In the genomic region with DNA sequence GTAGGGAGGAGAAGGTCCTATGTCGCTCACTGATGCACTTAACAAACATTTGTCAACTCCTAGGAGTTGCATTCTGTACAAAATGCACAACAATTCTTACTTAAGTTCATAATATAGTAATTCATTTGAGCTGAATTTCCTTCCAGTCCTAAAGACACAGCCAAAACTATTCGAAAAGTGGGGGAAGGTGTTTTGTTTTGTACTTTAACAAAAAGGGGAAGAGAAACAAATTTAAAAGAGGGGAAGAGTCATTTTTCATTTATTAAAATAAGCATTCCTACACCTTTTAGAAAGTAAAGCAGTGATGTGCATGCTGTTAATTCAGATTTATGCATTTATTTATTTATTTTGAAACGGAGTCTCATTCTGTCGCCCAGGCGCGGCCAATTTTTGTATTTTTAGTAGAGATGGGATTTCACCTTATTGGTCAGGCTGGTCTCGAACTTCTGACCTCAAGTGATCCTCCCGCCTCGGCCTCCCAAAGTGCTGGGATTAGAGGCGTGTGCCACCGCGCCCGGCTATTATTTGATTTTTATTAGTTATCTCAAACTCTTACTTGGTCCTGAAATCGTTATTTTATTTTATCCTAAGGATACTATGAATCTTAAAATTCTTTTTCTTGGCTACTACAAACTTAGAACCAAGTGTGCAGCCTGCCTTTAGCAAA, we compare ENCODE assay signal across 11 cellular contexts. TPM values are rescaled to one million over a fixed set of nuclear protein-coding genes. Genes with fewer than 3 reads are reported as not detected.
A peak's percentile ranks its signal among the peaks of the same experiment; 100 is the strongest.
DNase-seq lines count a peak whose midpoint lies in the region; ATAC-seq, FAIRE-seq and TF ChIP-seq lines count a peak whose summit lies in the region.
"Had no signal": no experiment of that assay in that cellular context is flagged by ENCODE, and none has a peak within 500 bp of the region (broad histone marks: within the 10 kb centered on the region; RNA-seq: fewer than 3 reads in every experiment).

No MANE protein-coding gene starts in this region.

- no peaks in the 10 kb centered on the region for H3K9me3 ChIP-seq in CD8-positive, alpha-beta memory T cell (ENCODE audit: low read length)
- H3K9me3 ChIP-seq in Karpas-422 (ENCODE audit: low read length) (no peaks in the 10 kb centered on the region), mammary epithelial cell (replicated peaks; ENCODE audit: insufficient read depth, low read length) (no peaks in the 10 kb centered on the region), testis (no peaks in the 10 kb centered on the region)
- H3K9me3 ChIP-seq: uterus had no signal

- no peak for FAIRE-seq in H54 (lab: Jason Lieb, UNC)

- H3K27ac Mint-ChIP-seq in CD8-positive, alpha-beta memory T cell = peak overlapping the region in 6 of 8 donors; percentile 91 to 99 (median 99)
- no peak overlapping the region for H3K27ac Mint-ChIP-seq in nephron progenitor cell

- H3K9me2 ChIP-seq in Karpas-422 (replicated peaks; ENCODE audit: insufficient read depth, low read length) = no peaks in the 10 kb centered on the region; the same call in 1 of the 2 replicates

- H3K36me3 ChIP-seq in CD8-positive, alpha-beta memory T cell (ENCODE audit: insufficient read depth, low read length) = no peaks in the 10 kb centered on the region
- no peaks in the 10 kb centered on the region for H3K36me3 ChIP-seq in Karpas-422 (ENCODE audit: insufficient read depth, low read length)
- peaks cover 2% of the 10 kb centered on the region for H3K36me3 ChIP-seq in mammary epithelial cell (ENCODE audit: insufficient read depth, low read length)
- H3K36me3 ChIP-seq in testis (ENCODE audit: low read depth, missing control alignments) = no peaks in the 10 kb centered on the region
- H3K36me3 ChIP-seq: uterus had no signal

- dilution Hi-C loops in mammary epithelial cell (cut with HindIII; ENCODE audit: low sequenced_read_pairs) = no loop called here

- peaks cover 28% of the 10 kb centered on the region for H3K4me1 ChIP-seq in CD8-positive, alpha-beta memory T cell (ENCODE audit: insufficient read depth, low read length)
- H3K4me1 ChIP-seq in Karpas-422 (ENCODE audit: low read length) = peaks cover 19% of the 10 kb centered on the region
- H3K4me1 ChIP-seq in mammary epithelial cell (ENCODE audit: insufficient read depth, low read length) = peaks cover 10% of the 10 kb centered on the region
- peaks cover 8% of the 10 kb centered on the region for H3K4me1 ChIP-seq in testis

- H3K4me3 ChIP-seq in CD8-positive, alpha-beta memory T cell (ENCODE audit: low read length) = no peak overlapping the region
- H3K4me3 ChIP-seq in Karpas-422 (ENCODE audit: low read length) (peak overlapping the region; percentile 89), mammary epithelial cell (replicated peaks in 1 of 3; ENCODE audit: insufficient read depth in 1 of 3, low read depth in 2 of 3, low read length in 3 of 3) (peak overlapping the region in 2 of 3 experiments; percentile 67 to 83), testis (no peak overlapping the region)

- CTCF ChIA-PET in CD8-positive, alpha-beta memory T cell (lab: Charles Lee) = interaction anchor here (0.8 kb wide), 1 partner anchor 50 kb away, joined by 3 read pairs; no protein-coding TSS in a partner anchor
- CTCF ChIA-PET in mammary epithelial cell (lab: Charles Lee; ENCODE audit: low non-redundant PET) = no interaction called here

- no TSS peak for BruUV-seq in mammary epithelial cell (replicated peaks; lab: Mats Ljungman, UMichigan)

- H2AFZ ChIP-seq in Karpas-422 (ENCODE audit: low read length) = peak overlapping the region; percentile 96; the same call in 1 of the 2 replicates
- peak overlapping the region; percentile 92 for H2AFZ ChIP-seq in mammary epithelial cell (ENCODE audit: low read depth, low read length)

- H3K27me3 Mint-ChIP-seq in CD8-positive, alpha-beta memory T cell = peaks cover 0 to 2% of the 10 kb centered on the region in 2 donors
- H3K27me3 Mint-ChIP-seq in nephron progenitor cell (ENCODE audit: low read depth, poor library complexity) = no peaks in the 10 kb centered on the region

- H3K27me3 ChIP-seq in CD8-positive, alpha-beta memory T cell (ENCODE audit: insufficient read depth, low read length, poor library complexity, severe bottlenecking) = no peaks in the 10 kb centered on the region
- H3K27me3 ChIP-seq in Karpas-422 (ENCODE audit: low read length) = no peaks in the 10 kb centered on the region
- H3K27me3 ChIP-seq in mammary epithelial cell (ENCODE audit: insufficient read depth, low read length) = no peaks in the 10 kb centered on the region
- no peaks in the 10 kb centered on the region for H3K27me3 ChIP-seq in testis
- H3K27me3 ChIP-seq: uterus had no signal

- POLR2A ChIA-PET in CD8-positive, alpha-beta memory T cell (lab: Charles Lee) = interaction anchor here (0.6 to 1.8 kb wide), 3 partner anchors 31 to 202 kb away, joined by 3 to 9 read pairs (median 3); partner anchors contain the start of gene SVIP

- peak overlapping the region; percentile 93 for H3K27ac ChIP-seq in CD8-positive, alpha-beta memory T cell (ENCODE audit: low read depth, low read length)
- H3K27ac ChIP-seq in Karpas-422 (ENCODE audit: low read length) (no peak overlapping the region), mammary epithelial cell (ENCODE audit: insufficient read depth, low read depth, low read length) (peak overlapping the region; percentile 77), testis (peak overlapping the region in 1 of 2 donors; percentile 86)

- TF ChIP-seq POLR2A in H54 (IDR thresholded peaks at IDR 0.05; ENCODE audit: low read depth, low read length) (no peak), testis (IDR thresholded peaks at IDR 0.05) (no peak)

- H3K4me1 Mint-ChIP-seq in CD8-positive, alpha-beta memory T cell = peaks cover 35 to 45% (median 41%) of the 10 kb centered on the region in 3 donors
- H3K4me1 Mint-ChIP-seq in nephron progenitor cell = peaks cover 38% of the 10 kb centered on the region

- in situ Hi-C loops in mammary epithelial cell (cut with MboI; ENCODE audit: low sequenced_read_pairs in 2 of 2) = no loop called here

- no peak for TF ChIP-seq CTCF in mammary epithelial cell (conservative IDR thresholded peaks at IDR 0.05 in 1 of 2, IDR thresholded peaks at IDR 0.05 in 1 of 2; ENCODE audit: extremely low read depth in 1 of 2, insufficient read depth in 1 of 2, low read depth in 1 of 2, low read length in 2 of 2)
- TF ChIP-seq CTCF in nephron progenitor cell (IDR thresholded peaks at IDR 0.05) = no peak
- no peak for TF ChIP-seq CTCF in testis (IDR thresholded peaks at IDR 0.05)

- 97% methylated on average over 14 of the region's 14 CpGs for WGBS in mammary epithelial cell (ENCODE audit: low coverage, missing lambda C conversion rate)
- 66 to 77% methylated on average over 14 of the region's 14 CpGs for WGBS in testis, 2 donors

- no peak for ATAC-seq in HG03469 (IDR thresholded peaks at IDR 0.05; ENCODE audit: unreplicated experiment)

- H3K79me2 ChIP-seq in Karpas-422 (ENCODE audit: low read length) (peaks cover 12% of the 10 kb centered on the region), mammary epithelial cell (ENCODE audit: insufficient read depth, low read length) (peaks cover 20% of the 10 kb centered on the region)

- intact Hi-C loops in mammary epithelial cell (cut with micrococcal nuclease) = loop anchor here (10.0 kb wide), 1 partner anchor 202 kb away; no protein-coding TSS in a partner anchor
- intact Hi-C loops in testis (cut with DNase I; ENCODE audit: low total_unique reads) = no loop called here

- peak overlapping the region in 5 of 7 donors; percentile 98 to 99 (median 99) for H3K4me3 Mint-ChIP-seq in CD8-positive, alpha-beta memory T cell
- peak overlapping the region; percentile 97 for H3K4me3 Mint-ChIP-seq in nephron progenitor cell

- H3K4me2 ChIP-seq in Karpas-422 (ENCODE audit: low read depth, low read length, poor library complexity, severe bottlenecking) (peak overlapping the region; percentile 93), mammary epithelial cell (ENCODE audit: insufficient read depth, low read depth, low read length) (peak overlapping the region; percentile 94)

- peaks cover 0 to 26% (median 9%) of the 10 kb centered on the region in 3 donors for H3K36me3 Mint-ChIP-seq in CD8-positive, alpha-beta memory T cell
- peaks cover 41% of the 10 kb centered on the region for H3K36me3 Mint-ChIP-seq in nephron progenitor cell (ENCODE audit: low read depth)

- no peaks in the 10 kb centered on the region for H4K20me1 ChIP-seq in Karpas-422 (ENCODE audit: insufficient read depth, low read depth, low read length)
- no peaks in the 10 kb centered on the region for H4K20me1 ChIP-seq in mammary epithelial cell (ENCODE audit: insufficient read depth, low read length)

- H3K9ac ChIP-seq in Karpas-422 (ENCODE audit: low read length) (peak overlapping the region; percentile 91; the same call in 1 of the 2 replicates), mammary epithelial cell (ENCODE audit: insufficient read depth, low read length) (no peak overlapping the region)

- H3K9me3 Mint-ChIP-seq in CD8-positive, alpha-beta memory T cell = no peaks in the 10 kb centered on the region
- peaks cover 15% of the 10 kb centered on the region for H3K9me3 Mint-ChIP-seq in nephron progenitor cell

- DNase-seq in CD8-positive, alpha-beta memory T cell = no peak
- DNase-seq in Karpas-422 (peak; percentile 49), mammary epithelial cell (no peak), nephron progenitor cell (no peak), HPDE6-E6E7 (ENCODE audit: extremely low spot score) (no peak), H54 (ENCODE audit: insufficient read length, low spot score) (no peak), testis (no peak)
- DNase-seq: amniotic stem cell; stimulated activated CD4-positive, alpha-beta T cell treated with anti-CD3 and anti-CD28 coated beads, Interleukin-15, amount 100 ng/mL, for 24 hours; uterus had no signal

RNA-seq across cellular contexts. Expression of gene FANCF, which starts 1.1 kb away (rescaled TPM):
- 10 to 100 TPM; 14.8 to 15.6 TPM for total RNA-seq in CD8-positive, alpha-beta memory T cell
- 15.3 TPM for polyA plus RNA-seq in CD8-positive, alpha-beta memory T cell
- total RNA-seq in Karpas-422 (2014; rRNA removed; shearing (Covaris generic); ENCODE audit: low replicate concordance) = 11.1 and 15.6 TPM in 2 replicates
- 10 to 100 TPM in 1 of 2 donors, 1 to 10 TPM in 1; 9.9 to 14.3 TPM for total RNA-seq in mammary epithelial cell
- 4.7 TPM for polyA plus RNA-seq in mammary epithelial cell
- polyA minus RNA-seq in mammary epithelial cell = 5.1 TPM
- total RNA-seq in testis = 10 to 100 TPM; 11.3 to 14.8 TPM
- 12.7 TPM for polyA plus RNA-seq in testis (ENCODE audit: insufficient read depth, low read depth, low replicate concordance)

RNA-seq across cellular contexts. Expression of gene GAS2, which starts 39.7 kb away (rescaled TPM):
- 1 to 10 TPM; 1.7 to 2.7 TPM for total RNA-seq in CD8-positive, alpha-beta memory T cell
- polyA plus RNA-seq in CD8-positive, alpha-beta memory T cell = 3.5 TPM
- 0.86 TPM in 1 of 2 replicates, not detected in the other for total RNA-seq in Karpas-422 (2014; rRNA removed; shearing (Covaris generic); ENCODE audit: low replicate concordance)
- total RNA-seq in mammary epithelial cell (1 to 10 TPM; 1.3 to 1.4 TPM), testis (10 to 100 TPM in 1 of 2 donors, 1 to 10 TPM in 1; 9.0 to 25.2 TPM)
- polyA plus RNA-seq in mammary epithelial cell (0.92 TPM), testis (ENCODE audit: insufficient read depth, low read depth, low replicate concordance) (5.5 TPM)
- not detected for polyA minus RNA-seq in mammary epithelial cell

Comparison
In these comparisons a context has a peak if more than half of its experiments do, and no peak if none do; other contexts are left out.
1. H3K4me3 ChIP-seq: peak in Karpas-422 (single experiment) and mammary epithelial cell (2 of 3); none in CD8-positive, alpha-beta memory T cell (single experiment) and testis (0 of 2).